In genomic region chr1:31704261-31705079, GRCh38 we compare ENCODE assay signal across 8 cellular contexts. TPM values are rescaled to one million over a fixed set of nuclear protein-coding genes. Genes with fewer than 3 reads are reported as not detected.
A peak's percentile ranks its signal among the peaks of the same experiment; 100 is the strongest.
DNase-seq lines count a peak whose midpoint lies in the region; ATAC-seq, FAIRE-seq and TF ChIP-seq lines count a peak whose summit lies in the region.

No MANE protein-coding gene starts in this region.

- dilution Hi-C loops in mammary epithelial cell (cut with HindIII; ENCODE audit: low sequenced_read_pairs) = loop anchor here (5.0 kb wide), 1 partner anchor 52 kb away; no protein-coding TSS in a partner anchor

- CTCF ChIA-PET in mammary epithelial cell (lab: Charles Lee; ENCODE audit: low non-redundant PET) = interaction anchor here (0.6 to 1.1 kb wide), 5 partner anchors 10 to 310 kb away, joined by 3 to 13 read pairs (median 5); partner anchors contain the start of gene PTP4A2

- peak overlapping the region; percentile 89 for H3K27ac ChIP-seq in ACC112 (ENCODE audit: low read depth, low read length)
- peak overlapping the region; percentile 53 for H3K27ac ChIP-seq in mammary epithelial cell (ENCODE audit: insufficient read depth, low read depth, low read length)
- no peak overlapping the region for H3K27ac ChIP-seq in right lobe of liver
- H3K27ac ChIP-seq in aorta (ENCODE audit: low read depth in 1 of 2, low read length in 2 of 2) = peak overlapping the region in 1 of 2 donors; percentile 60
- no peak overlapping the region for H3K27ac ChIP-seq in effector memory CD4-positive, alpha-beta T cell (ENCODE audit: insufficient read depth, low read length, poor library complexity, severe bottlenecking)

- intact Hi-C loops in mammary epithelial cell (cut with micrococcal nuclease) = loop anchor here (1.0 to 10.0 kb wide), 7 partner anchors 34 to 290 kb away; partner anchors contain the start of genes SERINC2 and TINAGL1
- intact Hi-C loops in right lobe of liver (cut with DNase I) = no loop called here
- intact Hi-C loops in aorta (cut with DNase I) = loop anchor here (2.0 to 5.0 kb wide), 2 partner anchors 34 to 142 kb away; no protein-coding TSS in a partner anchor
- intact Hi-C loops in posterior vena cava (cut with DNase I) = loop anchor here (5.0 kb wide), 2 partner anchors 37 to 42 kb away; no protein-coding TSS in a partner anchor

- peak overlapping the region; percentile 80 for H3K4me3 ChIP-seq in ACC112 (ENCODE audit: low read depth, low read length)
- peak overlapping the region; percentile 62 to 79 (median 77) for H3K4me3 ChIP-seq in mammary epithelial cell (replicated peaks in 1 of 3; ENCODE audit: insufficient read depth in 1 of 3, low read depth in 2 of 3, low read length in 3 of 3)
- peak overlapping the region in 2 of 3 donors; percentile 18 to 21 for H3K4me3 ChIP-seq in right lobe of liver
- peak overlapping the region; percentile 31 to 39 for H3K4me3 ChIP-seq in aorta (ENCODE audit: low read length in 2 of 2)
- H3K4me3 ChIP-seq in effector memory CD4-positive, alpha-beta T cell (ENCODE audit: insufficient read depth, low read depth, low read length, poor library complexity, severe bottlenecking) = no peak overlapping the region

- TF ChIP-seq EP300 in Ishikawa (IDR thresholded peaks at IDR 0.05; ENCODE audit: borderline replicate concordance) = no peak; the same call in 1 of the 2 replicates

- no peaks in the 10 kb centered on the region for H3K27me3 ChIP-seq in ACC112 (ENCODE audit: insufficient read depth, low read length)
- no peaks in the 10 kb centered on the region for H3K27me3 ChIP-seq in mammary epithelial cell (ENCODE audit: insufficient read depth, low read length)
- H3K27me3 ChIP-seq in right lobe of liver = no peaks in the 10 kb centered on the region
- H3K27me3 ChIP-seq in aorta (ENCODE audit: control insufficient read depth in 1 of 2, insufficient read depth in 2 of 2, low read length in 1 of 2) = no peaks in the 10 kb centered on the region
- peaks cover 2% of the 10 kb centered on the region for H3K27me3 ChIP-seq in effector memory CD4-positive, alpha-beta T cell (replicated peaks; ENCODE audit: control insufficient read depth, insufficient read depth, low read length, poor library complexity, severe bottlenecking)

- H3K9me3 ChIP-seq in mammary epithelial cell (replicated peaks; ENCODE audit: insufficient read depth, low read length) (no peaks in the 10 kb centered on the region), right lobe of liver (no peaks in the 10 kb centered on the region), aorta (ENCODE audit: control insufficient read depth, low read length) (no peaks in the 10 kb centered on the region)
- no peaks in the 10 kb centered on the region for H3K9me3 ChIP-seq in effector memory CD4-positive, alpha-beta T cell (ENCODE audit: control insufficient read depth, low read length)

- H3K4me1 ChIP-seq in ACC112 (ENCODE audit: control insufficient read depth, insufficient read depth, low read length, unreplicated experiment) = peaks cover 68% of the 10 kb centered on the region
- H3K4me1 ChIP-seq in mammary epithelial cell (ENCODE audit: insufficient read depth, low read length) = peaks cover 63% of the 10 kb centered on the region
- H3K4me1 ChIP-seq in right lobe of liver = peaks cover 0 to 29% (median 8%) of the 10 kb centered on the region in 4 donors
- H3K4me1 ChIP-seq in aorta (ENCODE audit: control insufficient read depth in 1 of 2, insufficient read depth in 2 of 2, low read length in 2 of 2) = no peaks in the 10 kb centered on the region
- H3K4me1 ChIP-seq in effector memory CD4-positive, alpha-beta T cell (ENCODE audit: control insufficient read depth, insufficient read depth, low read length, poor library complexity, severe bottlenecking) = peaks cover 18% of the 10 kb centered on the region

- TF ChIP-seq CTCF in mammary epithelial cell (conservative IDR thresholded peaks at IDR 0.05 in 1 of 2, IDR thresholded peaks at IDR 0.05 in 1 of 2; ENCODE audit: extremely low read depth in 1 of 2, insufficient read depth in 1 of 2, low read depth in 1 of 2, low read length in 2 of 2) (no peak), right lobe of liver (IDR thresholded peaks at IDR 0.05) (no peak), D721Med (IDR thresholded peaks at IDR 0.05; ENCODE audit: insufficient read depth, missing control alignments) (no peak)

- H2AFZ ChIP-seq in ACC112 (ENCODE audit: low read length, unreplicated experiment) (peak overlapping the region; percentile 83), mammary epithelial cell (ENCODE audit: low read depth, low read length) (peak overlapping the region; percentile 58)

- H3K9ac ChIP-seq in mammary epithelial cell (ENCODE audit: insufficient read depth, low read length) = peak overlapping the region; percentile 67

- H3K36me3 ChIP-seq in ACC112 (ENCODE audit: insufficient read depth, low read length) (no peaks in the 10 kb centered on the region), mammary epithelial cell (ENCODE audit: insufficient read depth, low read length) (no peaks in the 10 kb centered on the region), right lobe of liver (no peaks in the 10 kb centered on the region), aorta (ENCODE audit: control insufficient read depth in 1 of 2, insufficient read depth in 2 of 2, low read length in 1 of 2) (no peaks in the 10 kb centered on the region)
- H3K36me3 ChIP-seq in effector memory CD4-positive, alpha-beta T cell (ENCODE audit: control insufficient read depth, insufficient read depth, low read length) = no peaks in the 10 kb centered on the region

- no peak for FAIRE-seq in D721Med (lab: Jason Lieb, UNC)

- peak; percentile 40 for DNase-seq in mammary epithelial cell
- peak in 1 of 3 donors; percentile 62 for DNase-seq in right lobe of liver
- peak in 1 of 2 donors; percentile 59 for DNase-seq in aorta
- DNase-seq in D721Med (ENCODE audit: insufficient read length, low spot score) = no peak
- DNase-seq in posterior vena cava (ENCODE audit: low spot score) = no peak
- no peak for DNase-seq in effector memory CD4-positive, alpha-beta T cell

- H4K20me1 ChIP-seq in mammary epithelial cell (ENCODE audit: insufficient read depth, low read length) = no peaks in the 10 kb centered on the region

- peak overlapping the region; percentile 83 for H3K4me2 ChIP-seq in mammary epithelial cell (ENCODE audit: insufficient read depth, low read depth, low read length)

- no peak for TF ChIP-seq RAD21 in Ishikawa (IDR thresholded peaks at IDR 0.05; ENCODE audit: low read depth)

- TF ChIP-seq POLR2A in right lobe of liver (IDR thresholded peaks at IDR 0.05) = no peak

- H3K79me2 ChIP-seq in ACC112 (ENCODE audit: control insufficient read depth, insufficient read depth, low read length, unreplicated experiment) (peaks cover 36% of the 10 kb centered on the region), mammary epithelial cell (ENCODE audit: insufficient read depth, low read length) (peaks cover 37% of the 10 kb centered on the region)

- 5% methylated on average over 9 of the region's 20 CpGs for WGBS in mammary epithelial cell (ENCODE audit: low coverage, missing lambda C conversion rate)
- 8% methylated on average over 11 of the region's 20 CpGs for WGBS in right lobe of liver (ENCODE audit: insufficient coverage, low coverage, low lambda C conversion rate, missing lambda C conversion rate)
- WGBS in aorta, 2 donors = 1 to 2% methylated on average over 20 of the region's 20 CpGs

- TSS peak; percentile 42 for BruUV-seq in mammary epithelial cell (replicated peaks; lab: Mats Ljungman, UMichigan)

- in situ Hi-C loops in mammary epithelial cell (cut with MboI; ENCODE audit: low sequenced_read_pairs in 2 of 2) = no loop called here

- ATAC-seq in right lobe of liver (peak; percentile 63 to 73 (median 68)), aorta (ENCODE audit: low FRiP score) (peak; percentile 33)

TF ChIP-seq in Ishikawa, 13 proteins besides CTCF, POLR2A, EP300 and RAD21:
- TF ChIP-seq TCF12 (IDR thresholded peaks at IDR 0.05; ENCODE audit: low read depth) (peak; percentile 6; the same call in 1 of the 2 replicates), NFIC (IDR thresholded peaks at IDR 0.05) (no peak)

RNA-seq across cellular contexts. Expression of gene COL16A1, which starts 0.7 kb away (rescaled TPM):
- 100 to 1,000 TPM; 121 to 146 TPM for total RNA-seq in mammary epithelial cell
- 32.8 TPM for polyA plus RNA-seq in mammary epithelial cell
- polyA minus RNA-seq in mammary epithelial cell = 57.1 TPM
- total RNA-seq in right lobe of liver = 1 to 10 TPM in 5 of 6 experiments, under 1 TPM in 1; 0.73 to 3.5 (median 1.9) TPM
- total RNA-seq in aorta = 100 to 1,000 TPM in 1 of 2 donors, 10 to 100 TPM in 1; 71.4 to 188 TPM
- polyA plus RNA-seq in aorta = 100 to 1,000 TPM in 1 of 2 donors, 10 to 100 TPM in 1; 39.8 to 358 TPM
- 100 to 1,000 TPM in 1 of 2 donors, 10 to 100 TPM in 1; 93.3 to 179 TPM for total RNA-seq in posterior vena cava

RNA-seq across cellular contexts. Expression of gene ADGRB2, which starts 59.7 kb away (rescaled TPM):
- total RNA-seq in mammary epithelial cell (1 to 10 TPM in 1 of 2 donors, under 1 TPM in 1; 0.83 to 3.8 TPM), right lobe of liver (under 1 TPM in 2 of 6 experiments, not detected in 4; 0.06 TPM), aorta (1 to 10 TPM; 1.8 to 4.6 TPM), posterior vena cava (1 to 10 TPM; 3.8 to 5.3 TPM)
- polyA plus RNA-seq in mammary epithelial cell (1.3 TPM), aorta (1 to 10 TPM; 1.8 to 2.4 TPM)
- polyA minus RNA-seq in mammary epithelial cell = 0.83 TPM

RNA-seq across cellular contexts. Expression of gene PEF1, which starts 59.8 kb away (rescaled TPM):
- total RNA-seq in mammary epithelial cell = 10 to 100 TPM; 58.6 to 78.0 TPM
- 106 TPM for polyA plus RNA-seq in mammary epithelial cell
- polyA minus RNA-seq in mammary epithelial cell = 81.6 TPM
- 10 to 100 TPM; 23.9 to 47.5 (median 32.5) TPM for total RNA-seq in right lobe of liver
- 10 to 100 TPM; 57.9 to 65.0 TPM for total RNA-seq in aorta
- 10 to 100 TPM; 75.5 to 83.9 TPM for polyA plus RNA-seq in aorta
- total RNA-seq in posterior vena cava = 10 to 100 TPM; 55.5 to 62.8 TPM

Comparison
In these comparisons a context has a peak if more than half of its experiments do, and no peak if none do; other contexts are left out.
1. H3K27ac ChIP-seq: peak in ACC112 (single experiment) and mammary epithelial cell (single experiment); none in right lobe of liver (0 of 3) and effector memory CD4-positive, alpha-beta T cell (single experiment).
2. RNA of gene COL16A1, which starts 0.7 kb away (total RNA-seq): 71.4 to 188 TPM in aorta, 93.3 to 179 TPM in posterior vena cava and 121 to 146 TPM in mammary epithelial cell; 0.73 to 3.5 TPM in right lobe of liver; every median in the first group is over 10 times any median in the second.
3. intact Hi-C loops: an anchor here in mammary epithelial cell (1.0 to 10.0 kb wide), aorta (2.0 to 5.0 kb wide) and posterior vena cava (5.0 kb wide); none called in right lobe of liver.